Comparison of ENCODE assay signal across 8 cellular contexts in genomic region chrX:47561653-47562151, GRCh38. TPM values are rescaled to one million over a fixed set of nuclear protein-coding genes. Genes with fewer than 3 reads are reported as not detected.
DNase-seq lines count a peak whose midpoint lies in the region; ATAC-seq and TF ChIP-seq lines count a peak whose summit lies in the region.

No MANE protein-coding gene starts in this region.

- H3K18ac ChIP-seq in mesenchymal stem cell (ENCODE audit: low read depth in 1 of 2, low read length in 2 of 2) = no peak overlapping the region

- H3K9ac ChIP-seq in mesenchymal stem cell (ENCODE audit: low read length) = peak overlapping the region; percentile 91

- peak overlapping the region; percentile 85 to 94 (median 89) for H3K4me3 Mint-ChIP-seq in brain

- H3K4ac ChIP-seq in mesenchymal stem cell (ENCODE audit: low read depth in 1 of 2, low read length in 2 of 2) = no peak overlapping the region

- TF ChIP-seq CTCF in heart left ventricle (IDR thresholded peaks at IDR 0.05) (no peak), brain (conservative IDR thresholded peaks at IDR 0.05) (no peak), upper lobe of right lung (IDR thresholded peaks at IDR 0.05) (no peak)

- H3K27ac Mint-ChIP-seq in brain = peak overlapping the region; percentile 33 to 99 (median 98)

- peaks cover 6% of the 10 kb centered on the region for H3K27me3 Mint-ChIP-seq in brain

- 1 to 45% (median 19%) methylated on average over 10 of the region's 10 CpGs for WGBS in heart left ventricle, 4 donors
- WGBS in mesenchymal stem cell = 6% methylated on average over 10 of the region's 10 CpGs

- H3K9me3 Mint-ChIP-seq in brain = peaks cover 0 to 11% (median 0%) of the 10 kb centered on the region in 5 experiments

- H3K4me1 ChIP-seq in heart left ventricle = peaks cover 0 to 30% (median 7%) of the 10 kb centered on the region in 12 donors
- H3K4me1 ChIP-seq in mesenchymal stem cell (ENCODE audit: control insufficient read depth, insufficient read depth, low read depth, low read length) = peaks cover 10% of the 10 kb centered on the region
- peaks cover 9% of the 10 kb centered on the region for H3K4me1 ChIP-seq in upper lobe of right lung

- H3K4me1 Mint-ChIP-seq in brain = peaks cover 34% of the 10 kb centered on the region

- TF ChIP-seq POLR2A in heart left ventricle (IDR thresholded peaks at IDR 0.05) = no peak

- H3K4me3 ChIP-seq in heart left ventricle = peak overlapping the region; percentile 28 to 95 (median 68)
- H3K4me3 ChIP-seq in mesenchymal stem cell (ENCODE audit: insufficient read depth in 1 of 2, low read depth in 1 of 2, low read length in 2 of 2) = peak overlapping the region; percentile 69 to 86
- peak overlapping the region; percentile 61 for H3K4me3 ChIP-seq in upper lobe of right lung

- peaks cover 10% of the 10 kb centered on the region for H3K79me1 ChIP-seq in mesenchymal stem cell (replicated peaks; ENCODE audit: low read length, poor library complexity, severe bottlenecking)

- ATAC-seq in heart left ventricle (no peak), Right ventricle myocardium inferior (no peak), upper lobe of right lung (no peak), HG03108 (IDR thresholded peaks at IDR 0.05; ENCODE audit: unreplicated experiment) (no peak), GM21737 (IDR thresholded peaks at IDR 0.05; ENCODE audit: unreplicated experiment) (no peak), HG02970 (IDR thresholded peaks at IDR 0.05; ENCODE audit: low FRiP score, unreplicated experiment) (no peak)

- H3K23ac ChIP-seq in mesenchymal stem cell (ENCODE audit: low read length in 2 of 2) = no peak overlapping the region

- H2BK120ac ChIP-seq in mesenchymal stem cell (ENCODE audit: low read depth, low read length) = no peak overlapping the region

- DNase-seq in heart left ventricle = no peak
- DNase-seq in Right ventricle myocardium inferior (ENCODE audit: missing footprints) = no peak
- DNase-seq in mesenchymal stem cell = no peak
- DNase-seq in upper lobe of right lung = no peak

- no peak overlapping the region for H2AK5ac ChIP-seq in mesenchymal stem cell (ENCODE audit: low read length, severe bottlenecking)

- H3K27me3 ChIP-seq in heart left ventricle (no peaks in the 10 kb centered on the region), mesenchymal stem cell (ENCODE audit: control insufficient read depth in 1 of 2, insufficient read depth in 1 of 2, low read length in 2 of 2) (peaks cover 0 to 3% of the 10 kb centered on the region in 2 experiments), upper lobe of right lung (no peaks in the 10 kb centered on the region)

- no peak overlapping the region for H4K91ac ChIP-seq in mesenchymal stem cell (ENCODE audit: low read length)

- H2BK12ac ChIP-seq in mesenchymal stem cell (ENCODE audit: low read length in 2 of 2) = no peak overlapping the region

- intact Hi-C loops in heart left ventricle (cut with DNase I) = loop anchor here in 8 of 10 donors (5.0 to 10.0 kb wide), 8 partner anchors 53 to 466 kb away; partner anchors contain the start of genes CFP (in 1 of the 8) and SYN1 (in 1 of the 8)
- intact Hi-C loops in Right ventricle myocardium inferior (cut with DNase I) = loop anchor here (2.0 to 5.0 kb wide), 2 partner anchors 86 to 463 kb away; no protein-coding TSS in a partner anchor
- intact Hi-C loops in upper lobe of right lung (cut with DNase I) = no loop called here

- H2BK15ac ChIP-seq in mesenchymal stem cell (ENCODE audit: low read depth, poor library complexity, severe bottlenecking) = no peak overlapping the region

- H3K27ac ChIP-seq in heart left ventricle = peak overlapping the region; percentile 91 to 100 (median 97)
- H3K27ac ChIP-seq in mesenchymal stem cell (ENCODE audit: low read length, poor library complexity, severe bottlenecking) = no peak overlapping the region
- peak overlapping the region; percentile 96 for H3K27ac ChIP-seq in upper lobe of right lung

- no peaks in the 10 kb centered on the region for H3K9me3 ChIP-seq in heart left ventricle
- no peaks in the 10 kb centered on the region for H3K9me3 ChIP-seq in mesenchymal stem cell (ENCODE audit: control insufficient read depth, low read length)
- H3K9me3 ChIP-seq in upper lobe of right lung = no peaks in the 10 kb centered on the region

- H2BK5ac ChIP-seq in mesenchymal stem cell (ENCODE audit: low read depth, low read length, poor library complexity, severe bottlenecking) = no peak overlapping the region

- H3K36me3 ChIP-seq in heart left ventricle = peaks cover 0 to 41% (median 32%) of the 10 kb centered on the region in 9 donors
- peaks cover 19 to 28% of the 10 kb centered on the region in 2 experiments for H3K36me3 ChIP-seq in mesenchymal stem cell (ENCODE audit: control insufficient read depth in 1 of 2, insufficient read depth in 2 of 2, low read depth in 1 of 2, low read length in 2 of 2)
- peaks cover 21% of the 10 kb centered on the region for H3K36me3 ChIP-seq in upper lobe of right lung

- peak overlapping the region; percentile 91 for H3K4me2 ChIP-seq in mesenchymal stem cell (ENCODE audit: low read length, poor library complexity, severe bottlenecking)

- H2AFZ ChIP-seq in mesenchymal stem cell (ENCODE audit: low read depth, low read length) = no peak overlapping the region

- peaks cover 16% of the 10 kb centered on the region for H3K36me3 Mint-ChIP-seq in brain

- no peak overlapping the region for H4K8ac ChIP-seq in mesenchymal stem cell (ENCODE audit: low read length)

- no peak overlapping the region for H3K14ac ChIP-seq in mesenchymal stem cell (ENCODE audit: low read length in 2 of 2)

RNA-seq across cellular contexts. Expression of gene ARAF, which starts 0.7 kb away (rescaled TPM):
- total RNA-seq in heart left ventricle (10 to 100 TPM; 68.3 to 97.6 (median 85.1) TPM), Right ventricle myocardium inferior (76.5 TPM), upper lobe of right lung (87.4 TPM)
- polyA plus RNA-seq in heart left ventricle (10 to 100 TPM; 36.3 to 70.7 TPM), brain (ENCODE audit: insufficient read depth, low read depth, low replicate concordance) (55.5 TPM)
- polyA plus RNA-seq in mesenchymal stem cell (2013, experiment 1 of 2) = 54.0 TPM
- 53.1 TPM for polyA plus RNA-seq in mesenchymal stem cell (2013, experiment 2 of 2)

RNA-seq across cellular contexts. Expression of gene TIMP1, which starts 20.5 kb away (rescaled TPM):
- 100 to 1,000 TPM in 5 of 9 donors, 10 to 100 TPM in 4; 52.5 to 864 (median 177) TPM for total RNA-seq in heart left ventricle
- polyA plus RNA-seq in heart left ventricle = 100 to 1,000 TPM in 1 of 2 donors, 10 to 100 TPM in 1; 83.9 to 398 TPM
- total RNA-seq in Right ventricle myocardium inferior = 112 TPM
- 94.8 TPM for polyA plus RNA-seq in brain (ENCODE audit: insufficient read depth, low read depth, low replicate concordance)
- polyA plus RNA-seq in mesenchymal stem cell (2013, experiment 1 of 2) = 826 TPM
- polyA plus RNA-seq in mesenchymal stem cell (2013, experiment 2 of 2) = 856 TPM
- total RNA-seq in upper lobe of right lung = 324 TPM

RNA-seq across cellular contexts. Expression of gene SYN1, which starts 58.0 kb away (rescaled TPM):
- total RNA-seq in heart left ventricle = 10 to 100 TPM in 5 of 9 donors, 1 to 10 TPM in 4; 7.1 to 20.5 (median 11.2) TPM
- polyA plus RNA-seq in heart left ventricle = 10 to 100 TPM; 11.3 to 20.5 TPM
- 11.1 TPM for total RNA-seq in Right ventricle myocardium inferior
- polyA plus RNA-seq in brain (ENCODE audit: insufficient read depth, low read depth, low replicate concordance) = 275 TPM
- 5.5 TPM for polyA plus RNA-seq in mesenchymal stem cell (2013, experiment 1 of 2)
- 5.5 TPM for polyA plus RNA-seq in mesenchymal stem cell (2013, experiment 2 of 2)
- 0.75 TPM for total RNA-seq in upper lobe of right lung
